Comparison of ENCODE assay signal across 1 cellular context in genomic region chr1:37954316-37954971, GRCh38.
TF ChIP-seq lines count a peak whose summit lies in the region.

No MANE protein-coding gene starts in this region.

TF ChIP-seq in HepG2, 621 proteins besides CTCF, POLR2A, EP300 and RAD21:
- no peak for TF ChIP-seq ZNF354B (CRISPR knock-in tag; IDR thresholded peaks at IDR 0.05)
- TF ChIP-seq ZNF263 (CRISPR knock-in tag; IDR thresholded peaks at IDR 0.05), result peak; percentile 90
- TF ChIP-seq MAFG (CRISPR knock-in tag; IDR thresholded peaks at IDR 0.05), result no peak
- no peak for TF ChIP-seq PHF20 (CRISPR knock-in tag; IDR thresholded peaks at IDR 0.05)
